Comparison of ENCODE assay signal across 8 cellular contexts in genomic region chr12:6689000-6689882, GRCh38. TPM values are rescaled to one million over a fixed set of nuclear protein-coding genes. Genes with fewer than 3 reads are reported as not detected.
DNase-seq lines count a peak whose midpoint lies in the region; ATAC-seq and TF ChIP-seq lines count a peak whose summit lies in the region.

ZNF384 (minus strand) TSS chr12:6689375; CDS start chr12:6679520, 9,855 bp downstream.

- H3K4me3 ChIP-seq in prostate gland (peak within 1 kb of the TSS; percentile 61 to 81), urinary bladder (ENCODE audit: low read depth, low read length) (peak within 1 kb of the TSS; percentile 67)

- intact Hi-C loops in T-helper 2 cell treated with Interferon-gamma antibody and Interleukin-4, amounts not matched to agents 100 ng/mL and 5 ng/mL, for 36 hours (cut with micrococcal nuclease) = loop anchor here (1.0 to 5.0 kb wide), 12 partner anchors 11 to 194 kb away; partner anchors contain the start of genes COPS7A, GAPDH, ING4 and MLF2
- intact Hi-C loops in left ventricle myocardium superior (cut with micrococcal nuclease) (no loop called here), prostate gland (cut with DNase I) (loop anchor here (1.0 to 5.0 kb wide), 3 partner anchors 26 to 72 kb away; partner anchors contain the start of genes COPS7A and ING4)

- peak in 2 of 4 experiments; percentile 53 to 79 for TF ChIP-seq CTCF in prostate gland (IDR thresholded peaks at IDR 0.05)

- WGBS in prostate gland = under 1% methylated on average over 72 of the region's 72 CpGs
- WGBS in urinary bladder = under 1% methylated on average over 72 of the region's 72 CpGs

- H3K27ac ChIP-seq in prostate gland (peak within 1 kb of the TSS; percentile 90 to 94), urinary bladder (ENCODE audit: low read depth) (peak within 1 kb of the TSS; percentile 94)

- H3K9me3 ChIP-seq in prostate gland = no peaks in the 10 kb centered on the region

- ATAC-seq in GM18498 (IDR thresholded peaks at IDR 0.05; ENCODE audit: unreplicated experiment) (peak; percentile 82), HG02943 (IDR thresholded peaks at IDR 0.05; ENCODE audit: low read depth, unreplicated experiment) (peak; percentile 85), left ventricle myocardium superior (peak; percentile 93)

- H3K4me1 ChIP-seq in prostate gland (replicated peaks) (no peaks in the 10 kb centered on the region), urinary bladder (ENCODE audit: insufficient read depth) (no peaks in the 10 kb centered on the region)

- no peaks in the 10 kb centered on the region for H3K27me3 ChIP-seq in prostate gland (replicated peaks; ENCODE audit: insufficient read depth)

- H3K36me3 ChIP-seq in prostate gland (no peaks in the 10 kb centered on the region), urinary bladder (ENCODE audit: insufficient read depth) (no peaks in the 10 kb centered on the region)

- peak; percentile 27 for TF ChIP-seq POLR2A in prostate gland (IDR thresholded peaks at IDR 0.05)

- peak; percentile 88 for DNase-seq in NCI-H187 treated with DMSO at 0.1 percent for 48 hours (lab: John Stamatoyannopoulos, UW)
- peak; percentile 82 to 99 (median 98) for DNase-seq in anterior cingulate cortex (lab: John Stamatoyannopoulos, UW)
- peak; percentile 96 for DNase-seq in left ventricle myocardium superior
- DNase-seq in prostate gland (ENCODE audit: low spot score) = peak; percentile 99

RNA-seq across cellular contexts. Expression of gene ZNF384, which starts in this region (rescaled TPM):
- total RNA-seq in T-helper 2 cell treated with Interferon-gamma antibody and Interleukin-4, amounts not matched to agents 100 ng/mL and 5 ng/mL, for 36 hours = 86.1 and 91.5 TPM in 2 replicates
- total RNA-seq in left ventricle myocardium superior (31.8 TPM), prostate gland (10 to 100 TPM; 42.9 to 68.6 TPM), urinary bladder (19.9 TPM)
- polyA plus RNA-seq in urinary bladder = 49.0 TPM

Comparison
In these comparisons a context has a peak if more than half of its experiments do, and no peak if none do; other contexts are left out.
1. Peak in every context shown above with its lines: DNase-seq, ATAC-seq, H3K4me3 ChIP-seq and H3K27ac ChIP-seq.